Comparison of ENCODE assay signal across 1 cellular context in genomic region chr2:216583157-216583556, GRCh38.
A peak's percentile ranks its signal among the peaks of the same experiment; 100 is the strongest.
TF ChIP-seq lines count a peak whose summit lies in the region.

No MANE protein-coding gene starts in this region.

TF ChIP-seq in HepG2, 621 proteins besides CTCF, POLR2A, EP300 and RAD21 (continued from another document):
- TF ChIP-seq USF2 (IDR thresholded peaks at IDR 0.05; ENCODE audit: low read depth, low read length): no peak
- TF ChIP-seq USF2 (CRISPR knock-in tag; IDR thresholded peaks at IDR 0.05; ENCODE audit: borderline replicate concordance): no peak
- no peak for TF ChIP-seq TSC22D2 (CRISPR knock-in tag; IDR thresholded peaks at IDR 0.05; ENCODE audit: borderline replicate concordance)
- TF ChIP-seq GATAD1 (CRISPR knock-in tag; IDR thresholded peaks at IDR 0.05): no peak
- TF ChIP-seq FOXA1 (IDR thresholded peaks at IDR 0.05): no peak
- TF ChIP-seq FOXA1 (CRISPR knock-in tag; IDR thresholded peaks at IDR 0.05): peak; percentile 55
- peak; percentile 24 for TF ChIP-seq TEAD3 (CRISPR knock-in tag; optimal IDR thresholded peaks at IDR 0.05; ENCODE audit: borderline replicate concordance)
- no peak for TF ChIP-seq ZMYM2 (CRISPR knock-in tag; IDR thresholded peaks at IDR 0.05)
- TF ChIP-seq PRPF4 (IDR thresholded peaks at IDR 0.05; ENCODE audit: low read depth, low read length, poor library complexity, severe bottlenecking): no peak
- TF ChIP-seq SALL1 (CRISPR knock-in tag; IDR thresholded peaks at IDR 0.05): 0 out of 2 replicates have a peak, but pooled peaks have one; percentile 15
- no peak for TF ChIP-seq YEATS4 (CRISPR knock-in tag; IDR thresholded peaks at IDR 0.05; ENCODE audit: borderline replicate concordance)
- 0 out of 2 replicates have a peak, but pooled peaks have one; percentile 15 for TF ChIP-seq ZFX (CRISPR knock-in tag; IDR thresholded peaks at IDR 0.05; ENCODE audit: low read depth)
- no peak for TF ChIP-seq ARID3A (IDR thresholded peaks at IDR 0.05; ENCODE audit: low read depth, low read length)
- peak; percentile 55 for TF ChIP-seq FOSL2 (CRISPR knock-in tag; IDR thresholded peaks at IDR 0.05)
- no peak for TF ChIP-seq NFIB (CRISPR knock-in tag; IDR thresholded peaks at IDR 0.05; ENCODE audit: borderline replicate concordance)
- TF ChIP-seq NCOR1 (IDR thresholded peaks at IDR 0.05; ENCODE audit: borderline replicate concordance, low read length): no peak
- no peak for TF ChIP-seq BORCS8-MEF2B (CRISPR knock-in tag; IDR thresholded peaks at IDR 0.05)
TF ChIP-seq in HepG2: peak in this region for 6.
